Comparison of ENCODE assay signal across 9 cellular contexts in genomic region chr11:20110908-20111669, GRCh38. TPM values are rescaled to one million over a fixed set of nuclear protein-coding genes. Genes with fewer than 3 reads are reported as not detected.
DNase-seq lines count a peak whose midpoint lies in the region; ATAC-seq, FAIRE-seq and TF ChIP-seq lines count a peak whose summit lies in the region.
"Had no signal": no experiment of that assay in that cellular context is flagged by ENCODE, and none has a peak within 500 bp of the region (broad histone marks: within the 10 kb centered on the region; RNA-seq: fewer than 3 reads in every experiment).

No MANE protein-coding gene starts in this region.

- no peak for FAIRE-seq in astrocyte (lab: Jason Lieb, UNC)

- in situ Hi-C loops in G401 (cut with HindIII; ENCODE audit: low sequenced_read_pairs), result no loop called here
- in situ Hi-C loops in KBM-7 (cut with MboI; ENCODE audit: low pct_unique_long_range_greater_than_20kb, low sequenced_read_pairs), result no loop called here
- in situ Hi-C loops in Panc1 (cut with HindIII; ENCODE audit: low pct_unique_long_range_greater_than_20kb, low sequenced_read_pairs), result no loop called here

- H3K4me2 ChIP-seq in astrocyte (ENCODE audit: low read length), result peak overlapping the region; percentile 78

- H3K4me1 ChIP-seq in Panc1 (ENCODE audit: control insufficient read depth, insufficient read depth, low read length), result peaks cover 18% of the 10 kb centered on the region
- H3K4me1 ChIP-seq in astrocyte (ENCODE audit: insufficient read depth, low read length), result peaks cover 41% of the 10 kb centered on the region

- peak overlapping the region; percentile 98 for H3K27ac Mint-ChIP-seq in astrocyte (ENCODE audit: unreplicated experiment)

- ATAC-seq in GM21528 (IDR thresholded peaks at IDR 0.05; ENCODE audit: low FRiP score, unreplicated experiment), result peak; percentile 89
- ATAC-seq in Panc1, result peak; percentile 72

- CTCF ChIA-PET in Panc1 (lab: Charles Lee), result no interaction called here

- BruUV-seq in Panc1 (replicated peaks; lab: Mats Ljungman, UMichigan), result no TSS peak

- no peaks in the 10 kb centered on the region for H4K20me1 ChIP-seq in astrocyte (ENCODE audit: insufficient read depth, low read length)

- no peak overlapping the region for H2AFZ ChIP-seq in astrocyte (ENCODE audit: low read depth, low read length)

- POLR2A ChIA-PET in Panc1 (lab: Charles Lee), result no interaction called here

- H3K27me3 ChIP-seq in Panc1 (ENCODE audit: control insufficient read depth, insufficient read depth, low read length) (no peaks in the 10 kb centered on the region), astrocyte (ENCODE audit: insufficient read depth, low read length) (no peaks in the 10 kb centered on the region)

- peaks cover 26% of the 10 kb centered on the region for H3K4me1 Mint-ChIP-seq in astrocyte (ENCODE audit: low read depth, unreplicated experiment)

- H3K27ac ChIP-seq in Panc1 (ENCODE audit: low read length) (no peak overlapping the region), astrocyte (ENCODE audit: low read depth, low read length) (peak overlapping the region; percentile 99)

- H3K27me3 Mint-ChIP-seq in astrocyte (ENCODE audit: low read depth, unreplicated experiment), result no peaks in the 10 kb centered on the region

- H3K36me3 ChIP-seq in Panc1 (ENCODE audit: control insufficient read depth, insufficient read depth, low read length) (no peaks in the 10 kb centered on the region), astrocyte (ENCODE audit: insufficient read depth, low read length) (peaks cover 2% of the 10 kb centered on the region)

- H3K9me3 ChIP-seq in Panc1 (ENCODE audit: control insufficient read depth, insufficient read depth, low read depth, low read length) (no peaks in the 10 kb centered on the region), astrocyte (ENCODE audit: insufficient read depth, low read depth, low read length) (no peaks in the 10 kb centered on the region)

- H3K4me3 ChIP-seq in Panc1 (ENCODE audit: low read depth in 2 of 2, low read length in 2 of 2), result no peak overlapping the region
- no peak overlapping the region for H3K4me3 ChIP-seq in astrocyte (ENCODE audit: insufficient read depth, low read depth, low read length)

- H3K4me3 Mint-ChIP-seq in astrocyte (ENCODE audit: unreplicated experiment), result peak overlapping the region; percentile 21

- intact Hi-C loops in Panc1 (cut with micrococcal nuclease; ENCODE audit: unreplicated experiment), result loop anchor here (2.0 kb wide), 1 partner anchor 160 kb away; no protein-coding TSS in a partner anchor
- intact Hi-C loops in posterior vena cava (cut with DNase I), result loop anchor here in 1 of 2 donors (10.0 kb wide), 1 partner anchor 156 kb away; no protein-coding TSS in a partner anchor

- peak overlapping the region; percentile 82 for H3K9ac ChIP-seq in astrocyte (ENCODE audit: low read length)

- DNase-seq in G401 (ENCODE audit: low spot score), result peak; percentile 46
- peak; percentile 31 for DNase-seq in KBM-7
- DNase-seq in Panc1 (ENCODE audit: low read depth, low spot score), result peak; percentile 60
- peak; percentile 98 for DNase-seq in astrocyte (ENCODE audit: low read depth)
- DNase-seq in iris pigment epithelial cell (ENCODE audit: low read depth), result peak; percentile 66
- peak; percentile 36 to 42 for DNase-seq in stimulated activated CD4-positive, alpha-beta T cell treated with anti-CD3 and anti-CD28 coated beads, Interleukin-2, amount 100 ng/mL, for 24 hours
- no peak for DNase-seq in posterior vena cava (ENCODE audit: low spot score)

- TF ChIP-seq CTCF in Panc1 (IDR thresholded peaks at IDR 0.05), result peak; percentile 93
- TF ChIP-seq CTCF in astrocyte (IDR thresholded peaks at IDR 0.05; ENCODE audit: insufficient read depth, low read depth, low read length), result peak; percentile 90

- no peaks in the 10 kb centered on the region for H3K9me3 Mint-ChIP-seq in astrocyte (ENCODE audit: unreplicated experiment)

- H3K36me3 Mint-ChIP-seq in astrocyte (ENCODE audit: low read depth, unreplicated experiment), result peaks cover 18% of the 10 kb centered on the region

- H3K79me2 ChIP-seq in astrocyte (ENCODE audit: insufficient read depth, low read length), result no peaks in the 10 kb centered on the region

RNA-seq across cellular contexts. Expression of gene DBX1, which starts 49.2 kb away (rescaled TPM):
- total RNA-seq in G401 (2014; rRNA removed; shearing (Covaris generic)), result not detected in 2 replicates
- total RNA-seq in Panc1 (2021; ENCODE audit: unreplicated experiment) (not detected), astrocyte (not detected in 2 replicates), posterior vena cava (not detected)
- not detected for polyA plus RNA-seq in Panc1 (2012; ENCODE audit: insufficient read length)
- polyA plus RNA-seq: adipose tissue had no signal
